Comparison of ENCODE assay signal across 1 cellular context in genomic region chr12:14769837-14770494, GRCh38.
TF ChIP-seq lines count a peak whose summit lies in the region.

No MANE protein-coding gene starts in this region.

TF ChIP-seq in HepG2, 621 proteins besides CTCF, POLR2A, EP300 and RAD21 (continued from another document and continues in another):
- TF ChIP-seq PRDM4 (CRISPR knock-in tag; IDR thresholded peaks at IDR 0.05; ENCODE audit: borderline replicate concordance) (no peak), MLLT10 (CRISPR knock-in tag; IDR thresholded peaks at IDR 0.05) (no peak), ZNF333 (CRISPR knock-in tag; IDR thresholded peaks at IDR 0.05; ENCODE audit: borderline replicate concordance) (no peak), HNRNPL (IDR thresholded peaks at IDR 0.05; ENCODE audit: low read depth, low read length) (peak; percentile 75; the same call in 1 of the 2 replicates), FOXO1 (CRISPR knock-in tag; IDR thresholded peaks at IDR 0.05) (no peak), ZFP41 (CRISPR knock-in tag; IDR thresholded peaks at IDR 0.05; ENCODE audit: borderline replicate concordance) (peak; percentile 74), ZNF572 (CRISPR knock-in tag; IDR thresholded peaks at IDR 0.05) (peak; percentile 91), ZNF841 (CRISPR knock-in tag; IDR thresholded peaks at IDR 0.05; ENCODE audit: borderline replicate concordance) (no peak), IRF2 (CRISPR knock-in tag; IDR thresholded peaks at IDR 0.05) (0 out of 2 replicates have a peak, but pooled peaks have one; percentile 23), TRAFD1 (CRISPR knock-in tag; IDR thresholded peaks at IDR 0.05; ENCODE audit: borderline replicate concordance) (peak; percentile 59; the same call in 1 of the 2 replicates), ZNF205 (CRISPR knock-in tag; IDR thresholded peaks at IDR 0.05) (no peak), ZNF33B (CRISPR knock-in tag; IDR thresholded peaks at IDR 0.05) (no peak), ZGPAT (CRISPR knock-in tag; IDR thresholded peaks at IDR 0.05) (peak; percentile 35; the same call in 1 of the 2 replicates), ATM (IDR thresholded peaks at IDR 0.05; ENCODE audit: borderline replicate concordance) (no peak), ZNF672 (CRISPR knock-in tag; IDR thresholded peaks at IDR 0.05) (no peak), ZNF142 (CRISPR knock-in tag; IDR thresholded peaks at IDR 0.05) (no peak), MXD4 (CRISPR knock-in tag; IDR thresholded peaks at IDR 0.05) (peak; percentile 42), PCBP1 (IDR thresholded peaks at IDR 0.05; ENCODE audit: borderline replicate concordance, low read depth, low read length) (no peak), ZNF543 (CRISPR knock-in tag; IDR thresholded peaks at IDR 0.05) (no peak), KLF11 (CRISPR knock-in tag; IDR thresholded peaks at IDR 0.05) (no peak), BRD4 (CRISPR knock-in tag; IDR thresholded peaks at IDR 0.05) (no peak; the same call in 1 of the 2 replicates), HMGXB4 (CRISPR knock-in tag; IDR thresholded peaks at IDR 0.05; ENCODE audit: borderline replicate concordance in 1 of 2, low read depth in 1 of 2) (peak; percentile 97 to 99), ZFP36L1 (CRISPR knock-in tag; IDR thresholded peaks at IDR 0.05) (0 out of 2 replicates have a peak, but pooled peaks have one; percentile 20), NR2F2 (IDR thresholded peaks at IDR 0.05; ENCODE audit: borderline replicate concordance, low read depth) (no peak), KLF13 (CRISPR knock-in tag; IDR thresholded peaks at IDR 0.05) (no peak), FOSL2 (CRISPR knock-in tag; IDR thresholded peaks at IDR 0.05) (peak; percentile 24; the same call in 1 of the 2 replicates), YEATS2 (CRISPR knock-in tag; IDR thresholded peaks at IDR 0.05; ENCODE audit: borderline replicate concordance) (no peak), RAD51 (IDR thresholded peaks at IDR 0.05; ENCODE audit: borderline replicate concordance) (no peak), GTF3A (CRISPR knock-in tag; conservative IDR thresholded peaks at IDR 0.05) (no peak), ZNF639 (CRISPR knock-in tag; conservative IDR thresholded peaks at IDR 0.05) (no peak), RXRA (CRISPR knock-in tag; IDR thresholded peaks at IDR 0.05) (0 out of 2 replicates have a peak, but pooled peaks have one; percentile 13), RNF219 (CRISPR knock-in tag; IDR thresholded peaks at IDR 0.05) (no peak; the same call in 1 of the 2 replicates), HOXA3 (CRISPR knock-in tag; IDR thresholded peaks at IDR 0.05) (peak; percentile 68)
- TF ChIP-seq, protein P1, sequence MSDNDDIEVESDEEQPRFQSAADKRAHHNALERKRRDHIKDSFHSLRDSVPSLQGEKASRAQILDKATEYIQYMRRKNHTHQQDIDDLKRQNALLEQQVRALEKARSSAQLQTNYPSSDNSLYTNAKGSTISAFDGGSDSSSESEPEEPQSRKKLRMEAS (IDR thresholded peaks at IDR 0.05) = peak; percentile 61
